In genomic region chr4:105560488-105560887, GRCh38 we compare ENCODE assay signal across 30 cellular contexts. TPM values are rescaled to one million over a fixed set of nuclear protein-coding genes. Genes with fewer than 3 reads are reported as not detected.
A peak's percentile ranks its signal among the peaks of the same experiment; 100 is the strongest.
DNase-seq lines count a peak whose midpoint lies in the region; ATAC-seq and TF ChIP-seq lines count a peak whose summit lies in the region.
"Had no signal": no experiment of that assay in that cellular context is flagged by ENCODE, and none has a peak within 500 bp of the region (broad histone marks: within the 10 kb centered on the region; RNA-seq: fewer than 3 reads in every experiment).

No MANE protein-coding gene starts in this region.

- H3K27me3 ChIP-seq in tibial artery: no peaks in the 10 kb centered on the region
- H3K27me3 ChIP-seq: suprapubic skin had no signal

- ATAC-seq in GM19324 (IDR thresholded peaks at IDR 0.05; ENCODE audit: low FRiP score, unreplicated experiment) (no peak), left cardiac atrium (no peak)
- ATAC-seq: activated CD4-positive, CD25-positive, alpha-beta regulatory T cell treated with anti-CD3 and anti-CD28 coated beads, Interleukin-2, amount 50 U/mL, for 24 hours; activated naive CD8-positive, alpha-beta T cell treated with anti-CD3 and anti-CD28 coated beads, Interleukin-2, amount 50 U/mL, for 24 hours had no signal

- in situ Hi-C loops in G401 (cut with HindIII; ENCODE audit: low sequenced_read_pairs): no loop called here

- H3K36me3 ChIP-seq in tibial artery: no peaks in the 10 kb centered on the region
- H3K36me3 ChIP-seq: suprapubic skin had no signal

- no peak overlapping the region for H3K27ac ChIP-seq in tibial artery
- H3K27ac ChIP-seq: coronary artery, suprapubic skin had no signal

- intact Hi-C loops in tibial artery (cut with DNase I; ENCODE audit: low total_unique reads) (no loop called here), left cardiac atrium (cut with DNase I) (loop anchor here in 1 of 2 donors (5.0 kb wide), 1 partner anchor 332 kb away; no protein-coding TSS in a partner anchor)

- peaks cover 0 to 6% (median 0%) of the 10 kb centered on the region in 4 donors for H3K4me1 ChIP-seq in tibial artery
- H3K4me1 ChIP-seq: suprapubic skin had no signal

- TF ChIP-seq CTCF in fibroblast of mammary gland (conservative IDR thresholded peaks at IDR 0.05; ENCODE audit: control insufficient read depth, insufficient read depth, low read depth, low read length) (no peak), tibial artery (IDR thresholded peaks at IDR 0.05) (no peak)

- H3K4me3 ChIP-seq in fibroblast of mammary gland (ENCODE audit: control insufficient read depth, low read depth, low read length) (no peak overlapping the region), tibial artery (no peak overlapping the region)
- H3K4me3 ChIP-seq: coronary artery, suprapubic skin had no signal

- DNase-seq in LHCN-M2 (ENCODE audit: low read depth): peak; percentile 29
- DNase-seq in amniotic epithelial cell (ENCODE audit: low read depth): peak; percentile 7
- DNase-seq in fibroblast of mammary gland (ENCODE audit: low read depth): peak; percentile 2
- peak; percentile 34 for DNase-seq in putamen (ENCODE audit: low spot score)
- DNase-seq in G401 (ENCODE audit: low spot score): no peak
- DNase-seq in tibial artery: no peak
- DNase-seq in left cardiac atrium: no peak
- DNase-seq: activated CD4-positive, alpha-beta T cell treated with anti-CD3 and anti-CD28 coated beads, Interleukin-2, amount 50 U/mL, for 48 hours; activated naive CD8-positive, alpha-beta T cell treated with anti-CD3 and anti-CD28 coated beads, Interleukin-2, amount 50 U/mL, for 24 hours; activated T-cell treated with anti-CD3 and anti-CD28 coated beads, Interleukin-2, amount 50 U/mL, for 72 hours; C1 segment of cervical spinal cord; COR-L47; DMS79 treated with DMSO at 0.1 percent for 48 hours; GF-D8; KBM-7; NCI-H1417; NCI-H2029; NCI-H526; NK-92 treated with Interleukin-12 subunit alpha and Interleukin-12 subunit beta, amount 100 ng/mL, for 24 hours; retina; Right ventricle myocardium superior; small intestine; stimulated activated naive CD4-positive, alpha-beta T cell had no signal

- no peaks in the 10 kb centered on the region for H3K9me3 ChIP-seq in tibial artery
- H3K9me3 ChIP-seq: suprapubic skin had no signal

RNA-seq across cellular contexts. Expression of gene ARHGEF38, which starts 8.1 kb away (rescaled TPM):
- total RNA-seq in LHCN-M2 (2014; rRNA removed): not detected in 2 replicates
- not detected for polyA plus RNA-seq in LHCN-M2 (2012)
- total RNA-seq in G401 (2014; rRNA removed; shearing (Covaris generic)): not detected in 2 replicates
- total RNA-seq in left cardiac atrium: not detected
- total RNA-seq: activated T-cell treated with anti-CD3 and anti-CD28 coated beads, Interleukin-2, amount 50 U/mL, for 72 hours; H4; osteocyte; Right ventricle myocardium superior had no signal
- polyA plus RNA-seq: neural cell had no signal

Comparison
In these comparisons a context has a peak if more than half of its experiments do, and no peak if none do; other contexts are left out.
1. DNase-seq: peak in LHCN-M2 (single experiment), amniotic epithelial cell (single experiment), fibroblast of mammary gland (single experiment) and putamen (single experiment); none in G401 (single experiment), tibial artery (0 of 2) and left cardiac atrium (single experiment).